In genomic region chr3:177107840-177108239, GRCh38 we compare ENCODE assay signal across 24 cellular contexts.
A peak's percentile ranks its signal among the peaks of the same experiment; 100 is the strongest.
DNase-seq lines count a peak whose midpoint lies in the region; ATAC-seq, FAIRE-seq and TF ChIP-seq lines count a peak whose summit lies in the region.
"Had no signal": no experiment of that assay in that cellular context is flagged by ENCODE, and none has a peak within 500 bp of the region (broad histone marks: within the 10 kb centered on the region; RNA-seq: fewer than 3 reads in every experiment).

No MANE protein-coding gene starts in this region.

- no peaks in the 10 kb centered on the region for H3K36me3 ChIP-seq in CD4-positive, CD25-positive, alpha-beta regulatory T cell (ENCODE audit: control insufficient read depth, insufficient read depth, low read length)
- peaks cover 6% of the 10 kb centered on the region; the same call in 1 of the 2 replicates for H3K36me3 ChIP-seq in OCI-LY1 (ENCODE audit: insufficient read depth, low read length)
- no peaks in the 10 kb centered on the region for H3K36me3 ChIP-seq in HepG2 (replicated peaks in 1 of 2; ENCODE audit: control insufficient read depth in 1 of 2, insufficient read depth in 2 of 2, low read length in 2 of 2)

- no peak for TF ChIP-seq CTCF in OCI-LY1 (IDR thresholded peaks at IDR 0.05; ENCODE audit: low read length)
- TF ChIP-seq CTCF in HepG2 (CRISPR knock-in tag; IDR thresholded peaks at IDR 0.05), result no peak

- in situ Hi-C loops in HepG2 (cut with HindIII; ENCODE audit: extremely low pct_ligation_motif_present, low pct_unique_long_range_greater_than_20kb), result no loop called here

- no peak for TF ChIP-seq POLR2A in HepG2 (IDR thresholded peaks at IDR 0.05; ENCODE audit: insufficient read depth in 1 of 2, low read depth in 2 of 2, low read length in 2 of 2)

- no peak for TF ChIP-seq EP300 in HepG2 (IDR thresholded peaks at IDR 0.05; ENCODE audit: low read depth in 2 of 2, low read length in 2 of 2)
- no peak for TF ChIP-seq EP300 in HepG2 (CRISPR knock-in tag; IDR thresholded peaks at IDR 0.05; ENCODE audit: borderline replicate concordance)

- no peak overlapping the region for H3K4me3 ChIP-seq in CD4-positive, CD25-positive, alpha-beta regulatory T cell (ENCODE audit: low read depth, low read length)
- H3K4me3 ChIP-seq in OCI-LY1 (ENCODE audit: low read depth, low read length, poor library complexity, severe bottlenecking) (peak overlapping the region; percentile 15), HepG2 (replicated peaks in 1 of 3; ENCODE audit: insufficient read depth in 1 of 3, low read depth in 2 of 3, low read length in 3 of 3) (no peak overlapping the region)
- H3K4me3 ChIP-seq: A549, GM23248 had no signal

- no peaks in the 10 kb centered on the region for H3K27me3 ChIP-seq in CD4-positive, CD25-positive, alpha-beta regulatory T cell (ENCODE audit: control insufficient read depth, insufficient read depth, low read length)
- H3K27me3 ChIP-seq in OCI-LY1 (ENCODE audit: insufficient read depth, low read length), result no peaks in the 10 kb centered on the region
- no peaks in the 10 kb centered on the region for H3K27me3 ChIP-seq in HepG2 (ENCODE audit: control insufficient read depth in 1 of 2, insufficient read depth in 2 of 2, low read length in 2 of 2)

- BruUV-seq in HepG2 (replicated peaks; lab: Mats Ljungman, UMichigan), result no TSS peak

- no peak overlapping the region for H3K27ac Mint-ChIP-seq in CD4-positive, CD25-positive, alpha-beta regulatory T cell
- H3K27ac Mint-ChIP-seq in activated T-helper 17 cell treated with anti-CD3 and anti-CD28 coated beads, Interleukin-2, amount 50 U/mL, for 72 hours, result no peak overlapping the region
- H3K27ac Mint-ChIP-seq: CD8-positive, alpha-beta T cell; HFFc6 had no signal

- H3K9me2 ChIP-seq in OCI-LY1 (ENCODE audit: low read depth, low read length), result no peaks in the 10 kb centered on the region

- H3K9me3 ChIP-seq in CD4-positive, CD25-positive, alpha-beta regulatory T cell (ENCODE audit: control insufficient read depth in 2 of 2, low read length in 2 of 2), result no peaks in the 10 kb centered on the region
- no peaks in the 10 kb centered on the region for H3K9me3 ChIP-seq in OCI-LY1 (ENCODE audit: low read length)
- H3K9me3 ChIP-seq in HepG2 (ENCODE audit: low read length), result no peaks in the 10 kb centered on the region
- H3K9me3 ChIP-seq: A549 had no signal

- FAIRE-seq in HepG2 (lab: Jason Lieb, UNC), result no peak
- FAIRE-seq: A549, GM12891, GM18507, GM19239, H54 had no signal

- H3K4me2 ChIP-seq in OCI-LY1 (ENCODE audit: low read length) (peak overlapping the region; percentile 52), HepG2 (ENCODE audit: low read depth, low read length) (no peak overlapping the region)

- H3K36me3 Mint-ChIP-seq in CD4-positive, CD25-positive, alpha-beta regulatory T cell, result no peaks in the 10 kb centered on the region
- H3K36me3 Mint-ChIP-seq in activated T-helper 17 cell treated with anti-CD3 and anti-CD28 coated beads, Interleukin-2, amount 50 U/mL, for 72 hours (ENCODE audit: low read depth), result peaks cover under 1% of the 10 kb centered on the region

- H3K9ac ChIP-seq in OCI-LY1 (ENCODE audit: low read length), result no peak overlapping the region
- no peak overlapping the region for H3K9ac ChIP-seq in HepG2 (ENCODE audit: insufficient read depth, low read depth, low read length)
- H3K9ac ChIP-seq: GM23248, KMS-11 had no signal

- peaks cover 14% of the 10 kb centered on the region for H3F3A ChIP-seq in OCI-LY1 (ENCODE audit: insufficient read depth, low read length)

- peaks cover 0 to 1% (median 0%) of the 10 kb centered on the region in 7 donors for H3K9me3 Mint-ChIP-seq in CD4-positive, CD25-positive, alpha-beta regulatory T cell
- H3K9me3 Mint-ChIP-seq in activated T-helper 17 cell treated with anti-CD3 and anti-CD28 coated beads, Interleukin-2, amount 50 U/mL, for 72 hours, result no peaks in the 10 kb centered on the region
- H3K9me3 Mint-ChIP-seq: CD8-positive, alpha-beta T cell; HFFc6 had no signal

- peaks cover 57 to 82% (median 71%) of the 10 kb centered on the region in 4 donors for H3K4me1 Mint-ChIP-seq in CD4-positive, CD25-positive, alpha-beta regulatory T cell
- H3K4me1 Mint-ChIP-seq in activated T-helper 17 cell treated with anti-CD3 and anti-CD28 coated beads, Interleukin-2, amount 50 U/mL, for 72 hours, result peaks cover 39% of the 10 kb centered on the region

- H3K79me2 ChIP-seq in OCI-LY1 (ENCODE audit: insufficient read depth, low read length), result peaks cover 93% of the 10 kb centered on the region
- peaks cover 96% of the 10 kb centered on the region for H3K79me2 ChIP-seq in HepG2 (ENCODE audit: insufficient read depth, low read length)

- DNase-seq in CD4-positive, CD25-positive, alpha-beta regulatory T cell, result no peak
- DNase-seq in HepG2 (ENCODE audit: low spot score), result no peak
- DNase-seq in H4 (ENCODE audit: low spot score), result no peak
- DNase-seq: AML-193; Calu3; CD8-positive, alpha-beta T cell; DMS79 treated with DMSO at 0.1 percent for 48 hours; GF-D8; GM23248; HCEC 1CT; HFFc6 had no signal

- no peak overlapping the region for H3K4me3 Mint-ChIP-seq in CD4-positive, CD25-positive, alpha-beta regulatory T cell
- peak overlapping the region; percentile 3 for H3K4me3 Mint-ChIP-seq in activated T-helper 17 cell treated with anti-CD3 and anti-CD28 coated beads, Interleukin-2, amount 50 U/mL, for 72 hours
- H3K4me3 Mint-ChIP-seq: CD8-positive, alpha-beta T cell; HFFc6 had no signal

- intact Hi-C loops in HepG2 (cut with micrococcal nuclease; ENCODE audit: unreplicated experiment), result no loop called here

- peaks cover 67% of the 10 kb centered on the region for H3K4me1 ChIP-seq in CD4-positive, CD25-positive, alpha-beta regulatory T cell (ENCODE audit: control insufficient read depth, insufficient read depth, low read length, poor library complexity, severe bottlenecking)
- H3K4me1 ChIP-seq in OCI-LY1 (ENCODE audit: insufficient read depth, low read length, severe bottlenecking) (peaks cover 88% of the 10 kb centered on the region), HepG2 (ENCODE audit: insufficient read depth, low read length) (peaks cover 75% of the 10 kb centered on the region)

- POLR2A ChIA-PET in HepG2 (lab: Yijun Ruan, JAX), result no interaction called here

- no peak overlapping the region for H2AFZ ChIP-seq in OCI-LY1 (ENCODE audit: low read length)
- no peak overlapping the region for H2AFZ ChIP-seq in HepG2 (ENCODE audit: low read length)
- H2AFZ ChIP-seq: GM23248 had no signal

- H3K27me3 Mint-ChIP-seq in CD4-positive, CD25-positive, alpha-beta regulatory T cell, result no peaks in the 10 kb centered on the region
- H3K27me3 Mint-ChIP-seq in activated T-helper 17 cell treated with anti-CD3 and anti-CD28 coated beads, Interleukin-2, amount 50 U/mL, for 72 hours, result no peaks in the 10 kb centered on the region

- 95% methylated on average over 1 of the region's 1 CpG for WGBS in HepG2 (ENCODE audit: low lambda C conversion rate)

- CTCF ChIA-PET in HepG2 (lab: Yijun Ruan, JAX; ENCODE audit: low intra/inter-chr PET ratio, low total read pairs), result no interaction called here

- peak overlapping the region; percentile 26 for H3K27ac ChIP-seq in CD4-positive, CD25-positive, alpha-beta regulatory T cell (ENCODE audit: insufficient read depth, low read length, poor library complexity, severe bottlenecking)
- H3K27ac ChIP-seq in OCI-LY1 (ENCODE audit: low read depth, low read length, poor library complexity, severe bottlenecking), result peak overlapping the region; percentile 33
- no peak overlapping the region for H3K27ac ChIP-seq in HepG2 (ENCODE audit: extremely low read length, insufficient read depth, low read length)
- H3K27ac ChIP-seq: 22Rv1, A549, C4-2B, GM23248, KMS-11 had no signal

- H4K20me1 ChIP-seq in OCI-LY1 (ENCODE audit: insufficient read depth, low read length) (no peaks in the 10 kb centered on the region), HepG2 (ENCODE audit: insufficient read depth, low read length) (peaks cover 56% of the 10 kb centered on the region)

- ATAC-seq in CD4-positive, CD25-positive, alpha-beta regulatory T cell (ENCODE audit: low read depth in 2 of 2), result no peak
- no peak for ATAC-seq in activated T-helper 17 cell treated with anti-CD3 and anti-CD28 coated beads, Interleukin-2, amount 50 U/mL, for 72 hours (replicated peaks)
- ATAC-seq in HepG2 (no peak), GM21423 (IDR thresholded peaks at IDR 0.05; ENCODE audit: unreplicated experiment) (no peak), HG03342 (IDR thresholded peaks at IDR 0.05; ENCODE audit: unreplicated experiment) (no peak), GM19023 (IDR thresholded peaks at IDR 0.05; ENCODE audit: unreplicated experiment) (no peak)
- ATAC-seq: A549; CD8-positive, alpha-beta T cell had no signal

- TF ChIP-seq RAD21 in HepG2 (CRISPR knock-in tag; IDR thresholded peaks at IDR 0.05), result no peak

TF ChIP-seq in HepG2, 621 proteins besides CTCF, POLR2A, EP300 and RAD21 (continues in another document):
- TF ChIP-seq PAWR (CRISPR knock-in tag; IDR thresholded peaks at IDR 0.05; ENCODE audit: borderline replicate concordance) (no peak), HOXD1 (CRISPR knock-in tag; IDR thresholded peaks at IDR 0.05) (no peak), BCL6 (CRISPR knock-in tag; IDR thresholded peaks at IDR 0.05) (0 out of 2 replicates have a peak, but pooled peaks have one; percentile 17), ZNF230 (CRISPR knock-in tag; IDR thresholded peaks at IDR 0.05) (no peak)
